Comparison of ENCODE assay signal across 9 cellular contexts in the genomic region with DNA sequence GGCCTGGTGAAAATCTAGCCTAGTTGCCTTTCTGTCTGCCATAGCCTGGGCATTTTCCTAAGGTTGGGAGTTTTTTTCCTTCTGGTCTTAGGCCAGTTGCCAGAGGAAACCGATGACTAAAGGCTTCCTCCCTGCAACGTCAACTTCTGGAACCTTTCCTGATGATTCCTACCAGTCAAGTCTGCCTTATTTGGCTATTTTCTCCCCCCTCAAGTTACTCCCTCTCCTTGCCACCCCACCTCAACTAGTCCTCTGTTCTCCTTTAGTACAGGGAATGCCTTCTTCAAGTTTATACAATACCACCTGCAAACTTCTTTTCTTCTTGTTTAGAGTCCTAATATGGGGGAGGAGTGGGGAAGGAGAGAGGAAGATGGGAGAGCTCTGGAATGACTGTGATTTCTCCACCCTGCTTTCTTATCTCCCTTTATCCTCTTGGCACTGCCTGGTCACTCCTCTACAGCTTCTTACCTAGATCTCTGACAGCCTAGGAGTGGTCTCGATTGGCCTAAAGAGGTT. TPM values are rescaled to one million over a fixed set of nuclear protein-coding genes. Genes with fewer than 3 reads are reported as not detected.
DNase-seq lines count a peak whose midpoint lies in the region; ATAC-seq, FAIRE-seq and TF ChIP-seq lines count a peak whose summit lies in the region.
"Had no signal": no experiment of that assay in that cellular context is flagged by ENCODE, and none has a peak within 500 bp of the region (broad histone marks: within the 10 kb centered on the region; RNA-seq: fewer than 3 reads in every experiment).

No MANE protein-coding gene starts in this region.

- peaks cover 89% of the 10 kb centered on the region for H3K4me1 Mint-ChIP-seq in activated T-helper 1 cell treated with anti-CD3 and anti-CD28 coated beads, Interleukin-12 subunit alpha, Interleukin-12 subunit beta, Interleukin-2, Interleukin-4 antibody, amounts not matched to agents 30 ng/mL and 10 ng/mL and 1 ng/mL, durations not matched to agents 14 hours and 24 hours and 36 hours (ENCODE audit: low read depth)

- DNase-seq in H54 (ENCODE audit: insufficient read length, low spot score), result peak; percentile 26
- no peak for DNase-seq in activated T-helper 1 cell treated with anti-CD3 and anti-CD28 coated beads, Interleukin-12 subunit alpha, Interleukin-12 subunit beta, Interleukin-2, Interleukin-4 antibody, amounts not matched to agents 30 ng/mL and 10 ng/mL and 1 ng/mL, durations not matched to agents 14 hours and 24 hours and 36 hours (ENCODE audit: low spot score)
- DNase-seq in glomerular visceral epithelial cell (ENCODE audit: extremely low spot score), result peak; percentile 73
- DNase-seq in smooth muscle cell of the brain vasculature (ENCODE audit: low read depth, low spot score), result peak; percentile 26
- DNase-seq in NCI-H2107 treated with DMSO at 0.1 percent for 48 hours (lab: John Stamatoyannopoulos, UW; ENCODE audit: unreplicated experiment), result no peak
- no peak for DNase-seq in NCI-H345 treated with DMSO at 0.1 percent for 48 hours (lab: John Stamatoyannopoulos, UW; ENCODE audit: unreplicated experiment)
- no peak for DNase-seq in NCI-H774 (lab: John Stamatoyannopoulos, UW)
- DNase-seq: activated gamma-delta T cell had no signal

- no peaks in the 10 kb centered on the region for H3K27me3 Mint-ChIP-seq in activated T-helper 1 cell treated with anti-CD3 and anti-CD28 coated beads, Interleukin-12 subunit alpha, Interleukin-12 subunit beta, Interleukin-2, Interleukin-4 antibody, amounts not matched to agents 30 ng/mL and 10 ng/mL and 1 ng/mL, durations not matched to agents 14 hours and 24 hours and 36 hours (ENCODE audit: insufficient read depth)

- FAIRE-seq in H54 (lab: Jason Lieb, UNC), result peak; percentile 82

- peaks cover 58% of the 10 kb centered on the region for H3K36me3 Mint-ChIP-seq in activated T-helper 1 cell treated with anti-CD3 and anti-CD28 coated beads, Interleukin-12 subunit alpha, Interleukin-12 subunit beta, Interleukin-2, Interleukin-4 antibody, amounts not matched to agents 30 ng/mL and 10 ng/mL and 1 ng/mL, durations not matched to agents 14 hours and 24 hours and 36 hours (ENCODE audit: low read depth)

- H3K9me3 Mint-ChIP-seq in activated T-helper 1 cell treated with anti-CD3 and anti-CD28 coated beads, Interleukin-12 subunit alpha, Interleukin-12 subunit beta, Interleukin-2, Interleukin-4 antibody, amounts not matched to agents 30 ng/mL and 10 ng/mL and 1 ng/mL, durations not matched to agents 14 hours and 24 hours and 36 hours, result no peaks in the 10 kb centered on the region

- no peak for TF ChIP-seq POLR2A in H54 (IDR thresholded peaks at IDR 0.05; ENCODE audit: low read depth, low read length)

- peak overlapping the region; percentile 78 for H3K27ac Mint-ChIP-seq in activated T-helper 1 cell treated with anti-CD3 and anti-CD28 coated beads, Interleukin-12 subunit alpha, Interleukin-12 subunit beta, Interleukin-2, Interleukin-4 antibody, amounts not matched to agents 30 ng/mL and 10 ng/mL and 1 ng/mL, durations not matched to agents 14 hours and 24 hours and 36 hours

- no peak for ATAC-seq in GM21786 (IDR thresholded peaks at IDR 0.05; ENCODE audit: unreplicated experiment)

- intact Hi-C loops in activated T-helper 1 cell treated with anti-CD3 and anti-CD28 coated beads, Interleukin-12 subunit alpha, Interleukin-12 subunit beta, Interleukin-2, Interleukin-4 antibody, amounts not matched to agents 30 ng/mL and 10 ng/mL and 1 ng/mL, durations not matched to agents 14 hours and 24 hours and 36 hours (cut with micrococcal nuclease), result no loop called here

- H3K4me3 Mint-ChIP-seq in activated T-helper 1 cell treated with anti-CD3 and anti-CD28 coated beads, Interleukin-12 subunit alpha, Interleukin-12 subunit beta, Interleukin-2, Interleukin-4 antibody, amounts not matched to agents 30 ng/mL and 10 ng/mL and 1 ng/mL, durations not matched to agents 14 hours and 24 hours and 36 hours, result peak overlapping the region; percentile 45

RNA-seq across cellular contexts. Expression of gene MSN, which starts 10.6 kb away (rescaled TPM):
- total RNA-seq in activated T-helper 1 cell treated with anti-CD3 and anti-CD28 coated beads, Interleukin-12 subunit alpha, Interleukin-12 subunit beta, Interleukin-2, Interleukin-4 antibody, amounts not matched to agents 30 ng/mL and 10 ng/mL and 1 ng/mL, durations not matched to agents 14 hours and 24 hours and 36 hours, result 479 and 484 TPM in 2 replicates

Comparison
In these comparisons a context has a peak if more than half of its experiments do, and no peak if none do; other contexts are left out.
1. DNase-seq: peak in H54 (single experiment), glomerular visceral epithelial cell (single experiment) and smooth muscle cell of the brain vasculature (single experiment); none in activated T-helper 1 cell treated with anti-CD3 and anti-CD28 coated beads, Interleukin-12 subunit alpha, Interleukin-12 subunit beta, Interleukin-2, Interleukin-4 antibody, amounts not matched to agents 30 ng/mL and 10 ng/mL and 1 ng/mL, durations not matched to agents 14 hours and 24 hours and 36 hours (single experiment), NCI-H2107 treated with DMSO at 0.1 percent for 48 hours (single experiment), NCI-H345 treated with DMSO at 0.1 percent for 48 hours (single experiment) and NCI-H774 (single experiment).